In the genomic region with DNA sequence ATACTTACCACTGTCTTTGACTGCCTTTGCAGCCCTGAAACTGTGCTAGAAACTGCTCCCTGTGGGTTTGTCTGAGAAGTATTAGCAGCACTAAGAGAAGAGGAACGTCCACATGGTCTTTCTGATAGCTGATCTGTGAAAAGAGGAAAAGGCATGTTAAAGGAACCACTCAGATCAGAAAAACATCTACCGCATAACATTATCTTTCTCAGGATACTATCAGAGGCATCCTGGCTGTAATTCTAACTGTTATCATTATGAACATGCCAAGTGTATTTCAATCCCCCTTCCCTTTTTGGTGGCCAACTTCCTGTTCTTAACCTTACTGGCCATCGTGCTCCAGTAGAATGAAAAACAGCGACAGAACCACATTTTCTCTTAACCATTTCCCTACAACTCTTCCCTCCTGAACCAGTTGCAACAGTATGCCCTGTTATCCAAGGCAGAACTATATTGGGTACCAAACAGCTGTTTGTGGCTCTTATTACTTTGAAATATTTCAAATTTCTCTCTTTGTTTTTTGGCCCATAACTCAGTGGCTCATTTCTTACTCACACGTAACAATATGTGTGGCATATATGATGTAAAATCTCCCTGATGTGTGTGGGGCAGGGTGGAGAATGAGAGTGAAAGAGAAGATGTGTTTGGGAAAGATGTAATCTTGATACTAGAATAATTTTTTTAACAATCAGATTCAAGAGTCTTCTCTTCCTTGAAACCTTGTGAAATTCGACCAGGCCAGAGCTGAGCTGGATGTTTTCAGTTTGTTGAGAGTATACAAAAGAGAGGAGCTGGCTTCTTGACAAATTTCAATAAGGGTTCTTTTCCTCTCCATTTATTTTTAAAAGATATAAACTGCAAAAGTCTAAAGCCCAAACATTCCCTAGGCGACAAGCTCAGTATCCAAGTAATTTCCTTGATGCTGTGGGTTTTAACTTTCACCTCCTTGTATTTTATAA, we compare ENCODE assay signal across 12 cellular contexts. TPM values are rescaled to one million over a fixed set of nuclear protein-coding genes. Genes with fewer than 3 reads are reported as not detected.
DNase-seq lines count a peak whose midpoint lies in the region; ATAC-seq and TF ChIP-seq lines count a peak whose summit lies in the region.
"Had no signal": no experiment of that assay in that cellular context is flagged by ENCODE, and none has a peak within 500 bp of the region (broad histone marks: within the 10 kb centered on the region; RNA-seq: fewer than 3 reads in every experiment).

No MANE protein-coding gene starts in this region.

- H3K27me3 ChIP-seq in CD4-positive, alpha-beta memory T cell (ENCODE audit: insufficient read depth, low read length) = no peaks in the 10 kb centered on the region
- H3K27me3 ChIP-seq in BE2C = no peaks in the 10 kb centered on the region

- intact Hi-C loops in CD4-positive, alpha-beta memory T cell (cut with micrococcal nuclease) = no loop called here

- DNase-seq in CD4-positive, alpha-beta memory T cell = no peak
- peak; percentile 61 to 70 for DNase-seq in Kasumi-1 (lab: John Stamatoyannopoulos, UW)
- DNase-seq in activated naive CD8-positive, alpha-beta T cell treated with anti-CD3 and anti-CD28 coated beads, Interleukin-2, amount 50 U/mL, for 24 hours = no peak
- DNase-seq in BE2C = no peak
- DNase-seq in NCI-H2081 treated with DMSO at 0.1 percent for 48 hours (lab: John Stamatoyannopoulos, UW) = no peak
- no peak for DNase-seq in NCI-H82 (lab: John Stamatoyannopoulos, UW)
- DNase-seq: HCEC 1CT, NCI-H1694 had no signal

- no peak overlapping the region for H3K4me3 ChIP-seq in CD4-positive, alpha-beta memory T cell (ENCODE audit: low read length in 2 of 2)
- H3K4me3 ChIP-seq in BE2C (ENCODE audit: low read depth, low read length) = no peak overlapping the region

- no peaks in the 10 kb centered on the region for H3K9me3 Mint-ChIP-seq in CD4-positive, alpha-beta memory T cell
- H3K9me3 Mint-ChIP-seq in activated naive CD8-positive, alpha-beta T cell treated with anti-CD3 and anti-CD28 coated beads, Interleukin-2, amount 50 U/mL, for 24 hours = no peaks in the 10 kb centered on the region
- peaks cover 4% of the 10 kb centered on the region for H3K9me3 Mint-ChIP-seq in nephron
- H3K9me3 Mint-ChIP-seq: neural crest cell had no signal

- no peaks in the 10 kb centered on the region for H3K9me3 ChIP-seq in CD4-positive, alpha-beta memory T cell (ENCODE audit: control insufficient read depth in 1 of 2, low read length in 2 of 2)
- no peaks in the 10 kb centered on the region for H3K9me3 ChIP-seq in BE2C

- no peak for ATAC-seq in activated naive CD8-positive, alpha-beta T cell treated with anti-CD3 and anti-CD28 coated beads, Interleukin-2, amount 50 U/mL, for 24 hours
- no peak for ATAC-seq in activated CD4-positive, CD25-positive, alpha-beta regulatory T cell treated with anti-CD3 and anti-CD28 coated beads, Interleukin-2, amount 50 U/mL, for 24 hours
- ATAC-seq: Right ventricle myocardium inferior had no signal

- TF ChIP-seq CTCF in nephron (IDR thresholded peaks at IDR 0.05; ENCODE audit: unreplicated experiment in 3 of 3) (no peak), BE2C (IDR thresholded peaks at IDR 0.05; ENCODE audit: low read depth, low read length) (no peak)

- peak overlapping the region in 5 of 7 donors; percentile 9 to 80 (median 40) for H3K27ac Mint-ChIP-seq in CD4-positive, alpha-beta memory T cell
- H3K27ac Mint-ChIP-seq in activated naive CD8-positive, alpha-beta T cell treated with anti-CD3 and anti-CD28 coated beads, Interleukin-2, amount 50 U/mL, for 24 hours = peak overlapping the region; percentile 90
- peak overlapping the region; percentile 6 to 64 (median 22) for H3K27ac Mint-ChIP-seq in nephron

- H3K27me3 Mint-ChIP-seq in CD4-positive, alpha-beta memory T cell = no peaks in the 10 kb centered on the region
- no peaks in the 10 kb centered on the region for H3K27me3 Mint-ChIP-seq in activated naive CD8-positive, alpha-beta T cell treated with anti-CD3 and anti-CD28 coated beads, Interleukin-2, amount 50 U/mL, for 24 hours
- no peaks in the 10 kb centered on the region for H3K27me3 Mint-ChIP-seq in nephron (ENCODE audit: low read depth)

- no peak overlapping the region for H3K27ac ChIP-seq in CD4-positive, alpha-beta memory T cell (ENCODE audit: low read depth, low read length)

- H3K4me1 ChIP-seq in CD4-positive, alpha-beta memory T cell (ENCODE audit: insufficient read depth, low read length) = peaks cover 75% of the 10 kb centered on the region
- no peaks in the 10 kb centered on the region for H3K4me1 ChIP-seq in BE2C

- POLR2A ChIA-PET in CD4-positive, alpha-beta memory T cell (lab: Charles Lee; ENCODE audit: partially characterized antibody) = interaction anchor here (1.2 to 2.7 kb wide), 3 partner anchors 20 to 135 kb away, joined by 3 to 14 read pairs (median 3); partner anchors contain the start of gene RBMX

- peaks cover 27% of the 10 kb centered on the region for H3K36me3 ChIP-seq in CD4-positive, alpha-beta memory T cell (ENCODE audit: insufficient read depth, low read length)
- H3K36me3 ChIP-seq in BE2C = no peaks in the 10 kb centered on the region

- peaks cover 6 to 53% of the 10 kb centered on the region in 2 donors for H3K36me3 Mint-ChIP-seq in CD4-positive, alpha-beta memory T cell
- peaks cover 30% of the 10 kb centered on the region for H3K36me3 Mint-ChIP-seq in activated naive CD8-positive, alpha-beta T cell treated with anti-CD3 and anti-CD28 coated beads, Interleukin-2, amount 50 U/mL, for 24 hours (ENCODE audit: low read depth)
- H3K36me3 Mint-ChIP-seq in nephron (ENCODE audit: low read depth) = no peaks in the 10 kb centered on the region

- CTCF ChIA-PET in CD4-positive, alpha-beta memory T cell (lab: Charles Lee; ENCODE audit: partially characterized antibody) = interaction anchor here (1.2 kb wide), 2 partner anchors 17 to 37 kb away, joined by 3 to 5 read pairs; no protein-coding TSS in a partner anchor

- peak overlapping the region in 4 of 8 donors; percentile 9 to 62 (median 29) for H3K4me3 Mint-ChIP-seq in CD4-positive, alpha-beta memory T cell
- H3K4me3 Mint-ChIP-seq in activated naive CD8-positive, alpha-beta T cell treated with anti-CD3 and anti-CD28 coated beads, Interleukin-2, amount 50 U/mL, for 24 hours = peak overlapping the region; percentile 59
- H3K4me3 Mint-ChIP-seq in nephron = peak overlapping the region in 1 of 3 experiments; percentile 33
- H3K4me3 Mint-ChIP-seq: neural crest cell had no signal

- H3K4me1 Mint-ChIP-seq in CD4-positive, alpha-beta memory T cell = peaks cover 46 to 73% (median 59%) of the 10 kb centered on the region in 4 donors
- H3K4me1 Mint-ChIP-seq in activated naive CD8-positive, alpha-beta T cell treated with anti-CD3 and anti-CD28 coated beads, Interleukin-2, amount 50 U/mL, for 24 hours = peaks cover 82% of the 10 kb centered on the region
- peaks cover 39% of the 10 kb centered on the region for H3K4me1 Mint-ChIP-seq in nephron

RNA-seq across cellular contexts. Expression of gene ARHGEF6, which starts 35.2 kb away (rescaled TPM):
- 10 to 100 TPM; 81.3 to 83.4 TPM for total RNA-seq in CD4-positive, alpha-beta memory T cell
- 10 to 100 TPM; 77.7 to 86.1 TPM for polyA plus RNA-seq in CD4-positive, alpha-beta memory T cell
- polyA plus RNA-seq in BE2C (2012; ENCODE audit: insufficient read depth, insufficient read length, low read depth) = 3.0 TPM

Comparison
In these comparisons a context has a peak if more than half of its experiments do, and no peak if none do; other contexts are left out.
1. DNase-seq: peak in Kasumi-1 (2 of 2); none in CD4-positive, alpha-beta memory T cell (0 of 5), activated naive CD8-positive, alpha-beta T cell treated with anti-CD3 and anti-CD28 coated beads, Interleukin-2, amount 50 U/mL, for 24 hours (single experiment), BE2C (single experiment), NCI-H2081 treated with DMSO at 0.1 percent for 48 hours (single experiment) and NCI-H82 (single experiment).
2. H3K27ac Mint-ChIP-seq: peak in every context shown above with its lines; median percentile 90 in activated naive CD8-positive, alpha-beta T cell treated with anti-CD3 and anti-CD28 coated beads, Interleukin-2, amount 50 U/mL, for 24 hours; 40 in CD4-positive, alpha-beta memory T cell; 22 in nephron.